In genomic region chr5:149264432-149265069, GRCh38 we compare ENCODE assay signal across 8 cellular contexts. TPM values are rescaled to one million over a fixed set of nuclear protein-coding genes. Genes with fewer than 3 reads are reported as not detected.
DNase-seq lines count a peak whose midpoint lies in the region; ATAC-seq, FAIRE-seq and TF ChIP-seq lines count a peak whose summit lies in the region.

No MANE protein-coding gene starts in this region.

- no peaks in the 10 kb centered on the region for H4K20me1 ChIP-seq in OCI-LY1 (ENCODE audit: insufficient read depth, low read length)

- no peaks in the 10 kb centered on the region for H3K9me2 ChIP-seq in OCI-LY1 (ENCODE audit: low read depth, low read length)

- DNase-seq in A673 (ENCODE audit: low spot score) = no peak
- peak; percentile 47 for DNase-seq in activated naive CD8-positive, alpha-beta T cell treated with anti-CD3 and anti-CD28 coated beads, Interleukin-2, amount 50 U/mL, for 24 hours
- DNase-seq in left kidney (ENCODE audit: low read depth, low spot score) = peak; percentile 60
- peak; percentile 38 for DNase-seq in urothelium cell line (ENCODE audit: low spot score)
- no peak for DNase-seq in GM03348 (ENCODE audit: low spot score)

- peaks cover 5% of the 10 kb centered on the region for H3K4me1 Mint-ChIP-seq in activated naive CD8-positive, alpha-beta T cell treated with anti-CD3 and anti-CD28 coated beads, Interleukin-2, amount 50 U/mL, for 24 hours

- no peak overlapping the region for H3K4me2 ChIP-seq in OCI-LY1 (ENCODE audit: low read length)

- H3K9me3 Mint-ChIP-seq in activated naive CD8-positive, alpha-beta T cell treated with anti-CD3 and anti-CD28 coated beads, Interleukin-2, amount 50 U/mL, for 24 hours = peaks cover 4% of the 10 kb centered on the region

- H3K27ac Mint-ChIP-seq in activated naive CD8-positive, alpha-beta T cell treated with anti-CD3 and anti-CD28 coated beads, Interleukin-2, amount 50 U/mL, for 24 hours = no peak overlapping the region

- POLR2A ChIA-PET in A673 (lab: Charles Lee; ENCODE audit: low non-redundant PET) = no interaction called here

- no peak overlapping the region for H3K9ac ChIP-seq in OCI-LY1 (ENCODE audit: low read length)

- no peaks in the 10 kb centered on the region for H3K36me3 Mint-ChIP-seq in activated naive CD8-positive, alpha-beta T cell treated with anti-CD3 and anti-CD28 coated beads, Interleukin-2, amount 50 U/mL, for 24 hours (ENCODE audit: low read depth)

- intact Hi-C loops in A673 (cut with micrococcal nuclease; ENCODE audit: unreplicated experiment) = loop anchor here (5.0 kb wide), 1 partner anchor 522 kb away; no protein-coding TSS in a partner anchor

- H3K4me1 ChIP-seq in A673 (ENCODE audit: insufficient read depth, low read length, poor library complexity, severe bottlenecking) (no peaks in the 10 kb centered on the region), OCI-LY1 (ENCODE audit: insufficient read depth, low read length, severe bottlenecking) (peaks cover 5% of the 10 kb centered on the region)

- CTCF ChIA-PET in A673 (lab: Charles Lee) = interaction anchor here (0.6 kb wide), 1 partner anchor 1423 kb away, joined by 8 read pairs; no protein-coding TSS in a partner anchor

- no peak overlapping the region for H3K4me3 Mint-ChIP-seq in activated naive CD8-positive, alpha-beta T cell treated with anti-CD3 and anti-CD28 coated beads, Interleukin-2, amount 50 U/mL, for 24 hours

- H3K27me3 ChIP-seq in A673 (replicated peaks; ENCODE audit: insufficient read depth, low read depth, low read length, poor library complexity) (peaks cover 48% of the 10 kb centered on the region), OCI-LY1 (ENCODE audit: insufficient read depth, low read length) (no peaks in the 10 kb centered on the region)

- H3K27me3 Mint-ChIP-seq in activated naive CD8-positive, alpha-beta T cell treated with anti-CD3 and anti-CD28 coated beads, Interleukin-2, amount 50 U/mL, for 24 hours = no peaks in the 10 kb centered on the region

- peak; percentile 94 for ATAC-seq in GM18907 (IDR thresholded peaks at IDR 0.05; ENCODE audit: unreplicated experiment)
- peak; percentile 75 for ATAC-seq in HG03135 (IDR thresholded peaks at IDR 0.05; ENCODE audit: unreplicated experiment)
- peak; percentile 80 for ATAC-seq in activated naive CD8-positive, alpha-beta T cell treated with anti-CD3 and anti-CD28 coated beads, Interleukin-2, amount 50 U/mL, for 24 hours

- no TSS peak for BruUV-seq in A673 (replicated peaks; lab: Mats Ljungman, UMichigan)

- H2AFZ ChIP-seq in OCI-LY1 (ENCODE audit: low read length) = no peak overlapping the region

- FAIRE-seq in urothelium cell line (lab: Jason Lieb, UNC) = no peak

- no peaks in the 10 kb centered on the region for H3K36me3 ChIP-seq in A673 (ENCODE audit: insufficient read depth, low read length, poor library complexity, severe bottlenecking)
- H3K36me3 ChIP-seq in OCI-LY1 (ENCODE audit: insufficient read depth, low read length) = no peaks in the 10 kb centered on the region; the same call in 1 of the 2 replicates

- H3K4me3 ChIP-seq in A673 (ENCODE audit: low read depth, low read length, poor library complexity, severe bottlenecking) (no peak overlapping the region), OCI-LY1 (ENCODE audit: low read depth, low read length, poor library complexity, severe bottlenecking) (no peak overlapping the region)

- no peaks in the 10 kb centered on the region for H3F3A ChIP-seq in OCI-LY1 (ENCODE audit: insufficient read depth, low read length)

- H3K9me3 ChIP-seq in A673 (ENCODE audit: low read depth, low read length, poor library complexity, severe bottlenecking) (no peaks in the 10 kb centered on the region), OCI-LY1 (ENCODE audit: low read length) (0 out of 2 replicates have a peak, but pooled peaks cover 7% of the 10 kb centered on the region)

- H3K27ac ChIP-seq in A673 (ENCODE audit: low read depth, low read length, poor library complexity, severe bottlenecking) (no peak overlapping the region), OCI-LY1 (ENCODE audit: low read depth, low read length, poor library complexity, severe bottlenecking) (no peak overlapping the region)

- H3K79me2 ChIP-seq in OCI-LY1 (ENCODE audit: insufficient read depth, low read length) = no peaks in the 10 kb centered on the region

- TF ChIP-seq CTCF in A673 (conservative IDR thresholded peaks at IDR 0.05; ENCODE audit: low read depth, low read length) = peak; percentile 37
- TF ChIP-seq CTCF in OCI-LY1 (IDR thresholded peaks at IDR 0.05; ENCODE audit: low read length) = peak; percentile 87

RNA-seq across cellular contexts. Expression of gene AFAP1L1, which starts 7.1 kb away (rescaled TPM):
- total RNA-seq in A673 (2021) = 0.21 and 0.46 TPM in 2 replicates

Comparison
In these comparisons a context has a peak if more than half of its experiments do, and no peak if none do; other contexts are left out.
1. DNase-seq: peak in activated naive CD8-positive, alpha-beta T cell treated with anti-CD3 and anti-CD28 coated beads, Interleukin-2, amount 50 U/mL, for 24 hours (single experiment), left kidney (single experiment) and urothelium cell line (single experiment); none in A673 (single experiment) and GM03348 (single experiment).
2. Peak in every context shown above with its lines, with median percentiles within 50 percentile points of each other: ATAC-seq.